ENCODE assay signal across 17 cellular contexts in genomic region chr19:850979-851335, GRCh38. TPM values are rescaled to one million over a fixed set of nuclear protein-coding genes. Genes with fewer than 3 reads are reported as not detected.
DNase-seq lines count a peak whose midpoint lies in the region; ATAC-seq, FAIRE-seq and TF ChIP-seq lines count a peak whose summit lies in the region.
"Had no signal": no experiment of that assay in that cellular context is flagged by ENCODE, and none has a peak within 500 bp of the region (broad histone marks: within the 10 kb centered on the region; RNA-seq: fewer than 3 reads in every experiment).

No MANE protein-coding gene starts in this region.

- H3K9me3 ChIP-seq in Panc1 (ENCODE audit: control insufficient read depth, insufficient read depth, low read depth, low read length) (no peaks in the 10 kb centered on the region), duodenal mucosa (ENCODE audit: control insufficient read depth in 1 of 2, low read length in 2 of 2) (no peaks in the 10 kb centered on the region), thymus (ENCODE audit: control insufficient read depth) (no peaks in the 10 kb centered on the region), small intestine (ENCODE audit: control insufficient read depth, low read depth) (no peaks in the 10 kb centered on the region)
- H3K9me3 ChIP-seq in naive thymus-derived CD4-positive, alpha-beta T cell (ENCODE audit: control insufficient read depth in 2 of 3, low read length in 3 of 3) = no peaks in the 10 kb centered on the region

- H3K27ac Mint-ChIP-seq in naive thymus-derived CD4-positive, alpha-beta T cell = no peak overlapping the region
- H3K27ac Mint-ChIP-seq: activated naive CD4-positive, alpha-beta T cell treated with anti-CD3 and anti-CD28 coated beads, Interleukin-2, amount 50 U/mL, for 24 hours; CD8-positive, alpha-beta memory T cell; stimulated activated naive B cell treated with anti-CD40 and anti-IgM and Interleukin-4, amounts not matched to agents 10 μg/mL and 1 μg/mL and 100 μg/mL, for 72 hours had no signal

- intact Hi-C loops in Panc1 (cut with micrococcal nuclease; ENCODE audit: unreplicated experiment) = no loop called here
- intact Hi-C loops in naive thymus-derived CD4-positive, alpha-beta T cell (cut with micrococcal nuclease) = no loop called here

- FAIRE-seq in small intestine (lab: Jason Lieb, UNC) = no peak
- FAIRE-seq: GM18507 had no signal

- WGBS in thymus = 66% methylated on average over 13 of the region's 13 CpGs
- 30 to 36% (median 34%) methylated on average over 13 of the region's 13 CpGs for WGBS in small intestine, 3 donors

- H3K27ac ChIP-seq in Panc1 (ENCODE audit: low read length) = peak overlapping the region; percentile 55
- H3K27ac ChIP-seq in duodenal mucosa (ENCODE audit: low read depth, low read length) = peak overlapping the region; percentile 22
- no peak overlapping the region for H3K27ac ChIP-seq in naive thymus-derived CD4-positive, alpha-beta T cell (ENCODE audit: low read depth, low read length)
- peak overlapping the region; percentile 42 for H3K27ac ChIP-seq in thymus (ENCODE audit: low read depth)
- H3K27ac ChIP-seq in small intestine (ENCODE audit: low read depth in 1 of 2, low read length in 1 of 2) = peak overlapping the region in 1 of 2 donors; percentile 91

- in situ Hi-C loops in Panc1 (cut with HindIII; ENCODE audit: low pct_unique_long_range_greater_than_20kb, low sequenced_read_pairs) = no loop called here

- CTCF ChIA-PET in Panc1 (lab: Charles Lee) = interaction anchor here (0.6 kb wide), 1 partner anchor 20 kb away, joined by 5 read pairs; no protein-coding TSS in a partner anchor
- CTCF ChIA-PET in naive thymus-derived CD4-positive, alpha-beta T cell (lab: Charles Lee) = no interaction called here

- POLR2A ChIA-PET in Panc1 (lab: Charles Lee) = interaction anchor here (1.1 to 1.3 kb wide), 2 partner anchors 12 to 15 kb away, joined by 5 to 17 read pairs; no protein-coding TSS in a partner anchor
- POLR2A ChIA-PET in naive thymus-derived CD4-positive, alpha-beta T cell (lab: Charles Lee) = no interaction called here

- H3K4me1 Mint-ChIP-seq in naive thymus-derived CD4-positive, alpha-beta T cell = no peaks in the 10 kb centered on the region
- H3K4me1 Mint-ChIP-seq: activated naive CD4-positive, alpha-beta T cell treated with anti-CD3 and anti-CD28 coated beads, Interleukin-2, amount 50 U/mL, for 24 hours; CD8-positive, alpha-beta memory T cell; stimulated activated naive B cell treated with anti-CD40 and anti-IgM and Interleukin-4, amounts not matched to agents 10 μg/mL and 1 μg/mL and 100 μg/mL, for 72 hours had no signal

- H3K36me3 ChIP-seq in Panc1 (ENCODE audit: control insufficient read depth, insufficient read depth, low read length) = no peaks in the 10 kb centered on the region
- no peaks in the 10 kb centered on the region for H3K36me3 ChIP-seq in duodenal mucosa (ENCODE audit: control insufficient read depth in 1 of 2, insufficient read depth in 2 of 2, low read length in 2 of 2)
- no peaks in the 10 kb centered on the region for H3K36me3 ChIP-seq in naive thymus-derived CD4-positive, alpha-beta T cell (ENCODE audit: control insufficient read depth in 2 of 3, insufficient read depth in 3 of 3, low read length in 3 of 3)
- H3K36me3 ChIP-seq in thymus (ENCODE audit: control insufficient read depth, insufficient read depth) = no peaks in the 10 kb centered on the region
- no peaks in the 10 kb centered on the region for H3K36me3 ChIP-seq in small intestine (ENCODE audit: control insufficient read depth in 2 of 2, insufficient read depth in 2 of 2, low read length in 2 of 2)

- H3K27me3 Mint-ChIP-seq in naive thymus-derived CD4-positive, alpha-beta T cell = peaks cover 14 to 29% (median 16%) of the 10 kb centered on the region in 5 donors

- ATAC-seq in Panc1 (no peak), HG02610 (IDR thresholded peaks at IDR 0.05; ENCODE audit: unreplicated experiment) (no peak), HG03521 (IDR thresholded peaks at IDR 0.05; ENCODE audit: unreplicated experiment) (no peak), GM21529 (IDR thresholded peaks at IDR 0.05; ENCODE audit: unreplicated experiment) (no peak)
- ATAC-seq in naive thymus-derived CD4-positive, alpha-beta T cell = peak; percentile 8

- no peaks in the 10 kb centered on the region for H3K27me3 ChIP-seq in Panc1 (ENCODE audit: control insufficient read depth, insufficient read depth, low read length)
- peaks cover 16 to 20% of the 10 kb centered on the region in 2 donors for H3K27me3 ChIP-seq in duodenal mucosa (ENCODE audit: control insufficient read depth in 1 of 2, insufficient read depth in 2 of 2, low read length in 2 of 2)
- H3K27me3 ChIP-seq in naive thymus-derived CD4-positive, alpha-beta T cell (ENCODE audit: control insufficient read depth in 2 of 2, insufficient read depth in 2 of 2, low read length in 2 of 2) = peaks cover 0 to 11% of the 10 kb centered on the region in 2 donors
- peaks cover 26% of the 10 kb centered on the region for H3K27me3 ChIP-seq in thymus (ENCODE audit: control insufficient read depth, insufficient read depth)
- peaks cover 3 to 10% of the 10 kb centered on the region in 2 donors for H3K27me3 ChIP-seq in small intestine (ENCODE audit: control insufficient read depth in 2 of 2, insufficient read depth in 2 of 2, low read length in 2 of 2)

- H3K4me3 ChIP-seq in Panc1 (ENCODE audit: low read depth in 2 of 2, low read length in 2 of 2) = peak overlapping the region in 1 of 2 experiments; percentile 15; a peak in 1 of 4 replicates
- no peak overlapping the region for H3K4me3 ChIP-seq in duodenal mucosa (ENCODE audit: low read depth in 1 of 2, low read length in 2 of 2)
- no peak overlapping the region for H3K4me3 ChIP-seq in naive thymus-derived CD4-positive, alpha-beta T cell (ENCODE audit: low read length)
- no peak overlapping the region for H3K4me3 ChIP-seq in thymus (ENCODE audit: low read length)
- H3K4me3 ChIP-seq in small intestine (ENCODE audit: low read depth in 1 of 2, low read length in 2 of 2) = no peak overlapping the region

- H3K4me1 ChIP-seq in Panc1 (ENCODE audit: control insufficient read depth, insufficient read depth, low read length) (peaks cover 11% of the 10 kb centered on the region), duodenal mucosa (ENCODE audit: control insufficient read depth in 1 of 2, insufficient read depth in 2 of 2, low read length in 2 of 2) (no peaks in the 10 kb centered on the region), thymus (ENCODE audit: control insufficient read depth, insufficient read depth, low read length) (no peaks in the 10 kb centered on the region), small intestine (ENCODE audit: control insufficient read depth in 2 of 2, insufficient read depth in 1 of 2, low read depth in 1 of 2, low read length in 1 of 2) (no peaks in the 10 kb centered on the region)
- H3K4me1 ChIP-seq in naive thymus-derived CD4-positive, alpha-beta T cell (ENCODE audit: control insufficient read depth in 2 of 2, insufficient read depth in 2 of 2, low read length in 2 of 2) = no peaks in the 10 kb centered on the region

- no peaks in the 10 kb centered on the region for H3K36me3 Mint-ChIP-seq in naive thymus-derived CD4-positive, alpha-beta T cell
- H3K36me3 Mint-ChIP-seq: activated naive CD4-positive, alpha-beta T cell treated with anti-CD3 and anti-CD28 coated beads, Interleukin-2, amount 50 U/mL, for 24 hours; CD8-positive, alpha-beta memory T cell; stimulated activated naive B cell treated with anti-CD40 and anti-IgM and Interleukin-4, amounts not matched to agents 10 μg/mL and 1 μg/mL and 100 μg/mL, for 72 hours had no signal

- H3K9ac ChIP-seq in duodenal mucosa (ENCODE audit: low read depth in 1 of 2, low read length in 2 of 2) = no peak overlapping the region

- H3K4me3 Mint-ChIP-seq in naive thymus-derived CD4-positive, alpha-beta T cell = no peak overlapping the region
- H3K4me3 Mint-ChIP-seq: activated naive CD4-positive, alpha-beta T cell treated with anti-CD3 and anti-CD28 coated beads, Interleukin-2, amount 50 U/mL, for 24 hours; CD8-positive, alpha-beta memory T cell; stimulated activated naive B cell treated with anti-CD40 and anti-IgM and Interleukin-4, amounts not matched to agents 10 μg/mL and 1 μg/mL and 100 μg/mL, for 72 hours had no signal

- BruUV-seq in Panc1 (replicated peaks; lab: Mats Ljungman, UMichigan) = no TSS peak

- TF ChIP-seq CTCF in Panc1 (IDR thresholded peaks at IDR 0.05) = no peak

- DNase-seq in Panc1 (ENCODE audit: low read depth, low spot score) (no peak), small intestine (no peak)
- no peak for DNase-seq in naive thymus-derived CD4-positive, alpha-beta T cell
- DNase-seq: CD8-positive, alpha-beta memory T cell; foreskin melanocyte; NCI-H1694; SIG-M5; stimulated activated CD4-positive, alpha-beta T cell treated with anti-CD3 and anti-CD28 coated beads, Interleukin-2, amount 100 ng/mL, for 48 hours; stimulated activated naive B cell treated with anti-CD40 and anti-IgM and Interleukin-4, amounts not matched to agents 10 μg/mL and 1 μg/mL and 100 μg/mL, for 72 hours had no signal

- H3K9me3 Mint-ChIP-seq in naive thymus-derived CD4-positive, alpha-beta T cell = no peaks in the 10 kb centered on the region
- H3K9me3 Mint-ChIP-seq: activated naive CD4-positive, alpha-beta T cell treated with anti-CD3 and anti-CD28 coated beads, Interleukin-2, amount 50 U/mL, for 24 hours; CD8-positive, alpha-beta memory T cell; stimulated activated naive B cell treated with anti-CD40 and anti-IgM and Interleukin-4, amounts not matched to agents 10 μg/mL and 1 μg/mL and 100 μg/mL, for 72 hours had no signal

RNA-seq across cellular contexts. Expression of gene ELANE, which starts 1.1 kb away (rescaled TPM):
- 0.57 TPM for total RNA-seq in Panc1 (2021; ENCODE audit: unreplicated experiment)
- polyA plus RNA-seq in Panc1 (2012; ENCODE audit: insufficient read length) = 0.40 TPM
- 1 to 10 TPM in 1 of 5 experiments, not detected in 4; 4.9 TPM for total RNA-seq in naive thymus-derived CD4-positive, alpha-beta T cell
- not detected for polyA plus RNA-seq in naive thymus-derived CD4-positive, alpha-beta T cell
- 11.2 TPM for polyA plus RNA-seq in thymus
- polyA plus RNA-seq in small intestine = 1 to 10 TPM in 1 of 3 donors, not detected in 2; 1.8 TPM
- total RNA-seq: CD8-positive, alpha-beta memory T cell had no signal
- polyA plus RNA-seq: CD8-positive, alpha-beta memory T cell had no signal

RNA-seq across cellular contexts. Expression of gene CFD, which starts 8.5 kb away (rescaled TPM):
- 9.9 TPM for total RNA-seq in Panc1 (2021; ENCODE audit: unreplicated experiment)
- polyA plus RNA-seq in Panc1 (2012; ENCODE audit: insufficient read length) = 58.2 TPM
- total RNA-seq in naive thymus-derived CD4-positive, alpha-beta T cell = 10 to 100 TPM in 2 of 5 experiments, 1 to 10 TPM in 3; 1.3 to 58.0 (median 2.1) TPM
- polyA plus RNA-seq in naive thymus-derived CD4-positive, alpha-beta T cell = 1 to 10 TPM; 4.9 to 8.0 TPM
- polyA plus RNA-seq in thymus (40.0 TPM), small intestine (100 to 1,000 TPM in 1 of 3 donors, 10 to 100 TPM in 1, 1 to 10 TPM in 1; 3.8 to 601 (median 36.2) TPM)

RNA-seq across cellular contexts. Expression of gene PRTN3, which starts 10.2 kb away (rescaled TPM):
- 1.5 TPM for total RNA-seq in Panc1 (2021; ENCODE audit: unreplicated experiment)
- 2.6 TPM for polyA plus RNA-seq in Panc1 (2012; ENCODE audit: insufficient read length)
- total RNA-seq in naive thymus-derived CD4-positive, alpha-beta T cell = 1 to 10 TPM in 1 of 5 experiments, not detected in 4; 2.7 TPM
- not detected for polyA plus RNA-seq in naive thymus-derived CD4-positive, alpha-beta T cell
- polyA plus RNA-seq in thymus (15.4 TPM), small intestine (not detected)
- total RNA-seq: CD8-positive, alpha-beta memory T cell; kidney epithelial cell had no signal
- polyA plus RNA-seq: CD8-positive, alpha-beta memory T cell had no signal

RNA-seq across cellular contexts. Expression of gene AZU1, which starts 23.3 kb away (rescaled TPM):
- 5.8 TPM for total RNA-seq in Panc1 (2021; ENCODE audit: unreplicated experiment)
- 5.9 TPM for polyA plus RNA-seq in Panc1 (2012; ENCODE audit: insufficient read length)
- total RNA-seq in naive thymus-derived CD4-positive, alpha-beta T cell = 1 to 10 TPM in 1 of 5 experiments, under 1 TPM in 1, not detected in 3; 0.64 to 4.1 TPM
- not detected for polyA plus RNA-seq in naive thymus-derived CD4-positive, alpha-beta T cell
- 5.7 TPM for polyA plus RNA-seq in thymus
- polyA plus RNA-seq in small intestine = not detected
- total RNA-seq: CD8-positive, alpha-beta memory T cell; kidney epithelial cell had no signal
- polyA plus RNA-seq: CD8-positive, alpha-beta memory T cell had no signal

RNA-seq across cellular contexts. Expression of gene PLPPR3, which starts 29.2 kb away (rescaled TPM):
- total RNA-seq in Panc1 (2021; ENCODE audit: unreplicated experiment) = 63.7 TPM
- polyA plus RNA-seq in Panc1 (2012; ENCODE audit: insufficient read length) = 123 TPM
- not detected for total RNA-seq in naive thymus-derived CD4-positive, alpha-beta T cell
- polyA plus RNA-seq in naive thymus-derived CD4-positive, alpha-beta T cell = not detected
- polyA plus RNA-seq in thymus (0.16 TPM), small intestine (under 1 TPM in 1 of 3 donors, not detected in 2; 0.57 TPM)
- total RNA-seq: CD8-positive, alpha-beta memory T cell had no signal
- polyA plus RNA-seq: CD8-positive, alpha-beta memory T cell had no signal

Comparison
In these comparisons a context has a peak if more than half of its experiments do, and no peak if none do; other contexts are left out.
1. RNA of gene PRTN3, which starts 10.2 kb away (polyA plus RNA-seq): 15.4 TPM in thymus (single experiment); not detected in small intestine and not detected in naive thymus-derived CD4-positive, alpha-beta T cell; every median in the first group is over 10 times any median in the second.